22 cellular contexts compared by ENCODE assay signal in genomic region chr21:33980276-33980916, GRCh38.
DNase-seq lines count a peak whose midpoint lies in the region; ATAC-seq, FAIRE-seq and TF ChIP-seq lines count a peak whose summit lies in the region.
"Had no signal": no experiment of that assay in that cellular context is flagged by ENCODE, and none has a peak within 500 bp of the region (broad histone marks: within the 10 kb centered on the region; RNA-seq: fewer than 3 reads in every experiment).

No MANE protein-coding gene starts in this region.

- TF ChIP-seq EP300 in GM12878 (IDR thresholded peaks at IDR 0.05; ENCODE audit: borderline replicate concordance in 1 of 2, control insufficient read depth in 1 of 2, low read depth in 2 of 2, low read length in 2 of 2), result no peak

- no peaks in the 10 kb centered on the region; the same call in 2 of the 3 replicates for H3K9me3 ChIP-seq in GM12878 (replicated peaks; ENCODE audit: control insufficient read depth, insufficient read depth, low read length)
- H3K9me3 ChIP-seq in mucosa of descending colon, result no peaks in the 10 kb centered on the region
- H3K9me3 ChIP-seq: A549, neutrophil, stomach had no signal

- H3K9me3 Mint-ChIP-seq in activated CD4-positive, alpha-beta T cell treated with anti-CD3 and anti-CD28 coated beads for 36 hours (ENCODE audit: low read depth), result no peaks in the 10 kb centered on the region

- FAIRE-seq in GM12878 (lab: Jason Lieb, UNC), result no peak
- FAIRE-seq: A549, islet of Langerhans had no signal

- CTCF ChIA-PET in activated CD4-positive, alpha-beta T cell treated with anti-CD3 and anti-CD28 coated beads for 36 hours (lab: Charles Lee), result interaction anchor here (0.7 to 1.1 kb wide), 4 partner anchors 11 to 65 kb away, joined by 3 to 5 read pairs (median 4); no protein-coding TSS in a partner anchor
- CTCF ChIA-PET in GM12878 (lab: Yijun Ruan, JAX), result interaction anchor here (1.8 kb wide), 1 partner anchor 57 kb away, joined by 8 read pairs; no protein-coding TSS in a partner anchor

- TF ChIP-seq RAD21 in GM12878 (IDR thresholded peaks at IDR 0.05; ENCODE audit: insufficient read depth, low read depth, low read length), result no peak

- H3K9ac ChIP-seq in GM12878 (ENCODE audit: control insufficient read depth, insufficient read depth, low read length), result no peak overlapping the region

- H3K4me1 ChIP-seq in GM12878 (ENCODE audit: control insufficient read depth, insufficient read depth, low read length), result peaks cover 42% of the 10 kb centered on the region
- peaks cover 12% of the 10 kb centered on the region for H3K4me1 ChIP-seq in mucosa of descending colon (ENCODE audit: low read depth)

- ATAC-seq in activated CD4-positive, alpha-beta T cell treated with anti-CD3 and anti-CD28 coated beads for 36 hours, result no peak
- ATAC-seq in GM12878 (no peak), mucosa of descending colon (peak; percentile 67), HG03457 (IDR thresholded peaks at IDR 0.05; ENCODE audit: unreplicated experiment) (no peak)
- ATAC-seq: A549, HCT116 had no signal

- no peaks in the 10 kb centered on the region for H3K27me3 Mint-ChIP-seq in activated CD4-positive, alpha-beta T cell treated with anti-CD3 and anti-CD28 coated beads for 36 hours
- H3K27me3 Mint-ChIP-seq: CD4-positive, CD25-positive, alpha-beta regulatory T cell had no signal

- H3K27me3 ChIP-seq in GM12878 (replicated peaks in 1 of 2; ENCODE audit: control insufficient read depth in 2 of 2, insufficient read depth in 2 of 2, low read length in 1 of 2), result no peaks in the 10 kb centered on the region
- H3K27me3 ChIP-seq: cardiac muscle cell, neutrophil, SJCRH30, stomach had no signal

- H3K27ac Mint-ChIP-seq in activated CD4-positive, alpha-beta T cell treated with anti-CD3 and anti-CD28 coated beads for 36 hours, result no peak overlapping the region

- H3K27ac ChIP-seq in GM12878 (ENCODE audit: control insufficient read depth, insufficient read depth), result no peak overlapping the region
- H3K27ac ChIP-seq: A549, cardiac muscle cell, neutrophil, SJCRH30, stomach had no signal

- no peaks in the 10 kb centered on the region for H4K20me1 ChIP-seq in GM12878 (ENCODE audit: control insufficient read depth, insufficient read depth)

- H3K4me1 Mint-ChIP-seq in activated CD4-positive, alpha-beta T cell treated with anti-CD3 and anti-CD28 coated beads for 36 hours, result peaks cover 64% of the 10 kb centered on the region

- no peak overlapping the region for H3K4me2 ChIP-seq in GM12878 (ENCODE audit: control insufficient read depth, insufficient read depth)
- H3K4me2 ChIP-seq: A549 had no signal

- no peaks in the 10 kb centered on the region for H3K36me3 Mint-ChIP-seq in activated CD4-positive, alpha-beta T cell treated with anti-CD3 and anti-CD28 coated beads for 36 hours (ENCODE audit: low read depth)

- SMC1A ChIA-PET in GM12878 (lab: Charles Lee; ENCODE audit: uncharacterized antibody, unreplicated experiment), result interaction anchor here (1.0 to 16.4 kb wide), 3 partner anchors 26 to 46 kb away, joined by 3 to 290 read pairs (median 193); no protein-coding TSS in a partner anchor

- intact Hi-C loops in activated CD4-positive, alpha-beta T cell treated with anti-CD3 and anti-CD28 coated beads for 36 hours (cut with DNase I, micrococcal nuclease), result no loop called here
- intact Hi-C loops in GM12878 (cut with micrococcal nuclease; ENCODE audit: unreplicated experiment), result no loop called here
- intact Hi-C loops in mucosa of descending colon (cut with DNase I, micrococcal nuclease), result no loop called here

- H2AFZ ChIP-seq in GM12878 (ENCODE audit: control insufficient read depth, low read depth, low read length), result no peak overlapping the region

- RAD21 ChIA-PET in GM12878 (lab: Charles Lee; ENCODE audit: unreplicated experiment), result interaction anchor here (9.4 to 14.7 kb wide), 2 partner anchors 30 to 40 kb away, joined by 145 to 182 read pairs; no protein-coding TSS in a partner anchor

- DNase-seq in activated CD4-positive, alpha-beta T cell treated with anti-CD3 and anti-CD28 coated beads for 36 hours, result peak; percentile 43
- DNase-seq in activated CD4-positive, alpha-beta T cell treated with anti-CD3 and anti-CD28 coated beads, Interleukin-2, amount 50 U/mL, for 48 hours, result no peak
- DNase-seq in MV-4-11 (lab: John Stamatoyannopoulos, UW) (peak; percentile 88), GM12878 (ENCODE audit: low read depth, low spot score) (no peak), mucosa of descending colon (no peak), SW480 (ENCODE audit: low spot score) (no peak), NCI-H187 (lab: John Stamatoyannopoulos, UW) (no peak)
- DNase-seq: CD4-positive, CD25-positive, alpha-beta regulatory T cell; DMS79; effector CD4-positive, alpha-beta T cell; Kasumi-1; NCI-H1694; NCI-H446; SJCRH30; stomach; T-helper 9 cell had no signal

- POLR2A ChIA-PET in activated CD4-positive, alpha-beta T cell treated with anti-CD3 and anti-CD28 coated beads for 36 hours (lab: Charles Lee), result no interaction called here
- POLR2A ChIA-PET in GM12878 (lab: Charles Lee), result interaction anchor here (1.0 to 1.2 kb wide), 3 partner anchors 41 to 94 kb away, joined by 3 to 4 read pairs (median 3); partner anchors contain the start of genes MRPS6 and SLC5A3

- 80% methylated on average over 6 of the region's 6 CpGs for WGBS in GM12878 (ENCODE audit: insufficient coverage, insufficient replicate concordance, low lambda C conversion rate, missing lambda C conversion rate)

- no peak for TF ChIP-seq POLR2A in GM12878 (IDR thresholded peaks at IDR 0.05; ENCODE audit: low read depth, low read length)

- in situ Hi-C loops in GM12878 (cut with MboI), result no loop called here

- BruUV-seq in GM12878 (replicated peaks; lab: Mats Ljungman, UMichigan), result no TSS peak

- no peaks in the 10 kb centered on the region for H3K36me3 ChIP-seq in GM12878 (ENCODE audit: control insufficient read depth in 2 of 2, insufficient read depth in 2 of 2, low read length in 1 of 2)
- H3K36me3 ChIP-seq in mucosa of descending colon (ENCODE audit: low read depth), result no peaks in the 10 kb centered on the region
- H3K36me3 ChIP-seq: cardiac muscle cell, neutrophil, SJCRH30, stomach had no signal

- H3K4me3 ChIP-seq in GM12878 (no peak overlapping the region), mucosa of descending colon (no peak overlapping the region)
- H3K4me3 ChIP-seq: A549, cardiac muscle cell, SJCRH30, stomach had no signal

- TF ChIP-seq CTCF in GM12878 (IDR thresholded peaks at IDR 0.05 in 2 of 3, conservative IDR thresholded peaks at IDR 0.05 in 1 of 3; ENCODE audit: control insufficient read depth in 2 of 3, extremely low read depth in 1 of 3, insufficient read depth in 1 of 3, low read depth in 3 of 3, low read length in 3 of 3), result no peak
- no peak for TF ChIP-seq CTCF in mucosa of descending colon (IDR thresholded peaks at IDR 0.05)

- H3K79me2 ChIP-seq in GM12878 (ENCODE audit: control insufficient read depth, insufficient read depth, low read length), result no peaks in the 10 kb centered on the region

- H3K4me3 Mint-ChIP-seq in activated CD4-positive, alpha-beta T cell treated with anti-CD3 and anti-CD28 coated beads for 36 hours, result no peak overlapping the region
- H3K4me3 Mint-ChIP-seq: CD4-positive, CD25-positive, alpha-beta regulatory T cell had no signal

TF ChIP-seq in GM12878, 131 proteins besides CTCF, POLR2A, EP300 and RAD21:
- 0 out of 2 replicates have a peak, but pooled peaks have one; percentile 6 for TF ChIP-seq NR2C1 (IDR thresholded peaks at IDR 0.05)
- no peak for TF ChIP-seq CBX3 (IDR thresholded peaks at IDR 0.05; ENCODE audit: borderline replicate concordance, low read depth)
TF ChIP-seq in GM12878: peak in this region for 1.

Comparison
In these comparisons a context has a peak if more than half of its experiments do, and no peak if none do; other contexts are left out.
1. DNase-seq: peak in activated CD4-positive, alpha-beta T cell treated with anti-CD3 and anti-CD28 coated beads for 36 hours (single experiment) and MV-4-11 (single experiment); none in activated CD4-positive, alpha-beta T cell treated with anti-CD3 and anti-CD28 coated beads, Interleukin-2, amount 50 U/mL, for 48 hours (0 of 2), GM12878 (single experiment), mucosa of descending colon (0 of 3), SW480 (single experiment) and NCI-H187 (0 of 2).